Comparison of ENCODE assay signal across 9 cellular contexts in the genomic region with DNA sequence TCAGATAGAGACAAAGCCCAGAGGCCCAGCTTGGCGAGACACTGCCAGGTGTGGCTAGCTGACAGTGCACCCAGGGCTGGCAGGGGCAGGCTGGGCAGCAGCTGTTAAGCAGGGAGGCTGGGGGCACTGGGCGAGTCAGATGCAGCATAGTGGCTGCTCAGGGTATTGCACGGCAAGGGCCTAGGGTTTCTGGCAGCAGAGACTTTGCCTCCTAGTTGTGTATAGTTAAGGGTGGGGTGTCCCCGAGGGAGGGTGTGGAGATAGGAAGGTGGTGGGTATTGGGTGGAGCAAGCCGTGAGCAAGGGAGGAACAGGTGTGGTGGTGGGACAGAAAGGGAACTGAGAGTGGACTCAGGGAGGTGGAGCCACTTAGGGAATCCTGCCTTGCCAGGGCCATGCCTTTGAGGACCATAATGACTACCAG.
DNase-seq lines count a peak whose midpoint lies in the region; ATAC-seq and TF ChIP-seq lines count a peak whose summit lies in the region.
"Had no signal": no experiment of that assay in that cellular context is flagged by ENCODE, and none has a peak within 500 bp of the region (broad histone marks: within the 10 kb centered on the region; RNA-seq: fewer than 3 reads in every experiment).

No MANE protein-coding gene starts in this region.

- no peak overlapping the region for H3K4me2 ChIP-seq in neural progenitor cell

- no peaks in the 10 kb centered on the region for H3K9me3 Mint-ChIP-seq in activated T-helper 17 cell treated with anti-CD3 and anti-CD28 coated beads, Interleukin-2, amount 50 U/mL, for 72 hours
- no peaks in the 10 kb centered on the region for H3K9me3 Mint-ChIP-seq in neural progenitor cell

- H4K20me1 ChIP-seq in neural progenitor cell (ENCODE audit: low read depth): no peaks in the 10 kb centered on the region

- no peaks in the 10 kb centered on the region for H3K79me2 ChIP-seq in neural progenitor cell (ENCODE audit: low read depth)
- H3K79me2 ChIP-seq: parathyroid adenoma had no signal

- H3K4me3 Mint-ChIP-seq in activated T-helper 17 cell treated with anti-CD3 and anti-CD28 coated beads, Interleukin-2, amount 50 U/mL, for 72 hours: no peak overlapping the region
- no peak overlapping the region for H3K4me3 Mint-ChIP-seq in neural progenitor cell

- peak; percentile 70 for TF ChIP-seq CTCF in GM12874 (IDR thresholded peaks at IDR 0.05; ENCODE audit: insufficient read depth, low read depth, low read length)
- peak; percentile 45 for TF ChIP-seq CTCF in neural progenitor cell (IDR thresholded peaks at IDR 0.05)

- ATAC-seq in HG02759 (IDR thresholded peaks at IDR 0.05; ENCODE audit: unreplicated experiment) (peak; percentile 49), HG03097 (IDR thresholded peaks at IDR 0.05; ENCODE audit: low FRiP score, unreplicated experiment) (no peak), HG02610 (IDR thresholded peaks at IDR 0.05; ENCODE audit: unreplicated experiment) (no peak)
- ATAC-seq in activated T-helper 17 cell treated with anti-CD3 and anti-CD28 coated beads, Interleukin-2, amount 50 U/mL, for 72 hours (replicated peaks): peak; percentile 43

- H3K9me3 ChIP-seq in neural progenitor cell (ENCODE audit: low read depth): no peaks in the 10 kb centered on the region
- H3K9me3 ChIP-seq: HAP-1 had no signal

- H3K36me3 ChIP-seq in neural progenitor cell: no peaks in the 10 kb centered on the region
- H3K36me3 ChIP-seq: HAP-1 had no signal

- no peak overlapping the region for H3K9ac ChIP-seq in neural progenitor cell
- H3K9ac ChIP-seq: parathyroid adenoma had no signal

- H3K27me3 Mint-ChIP-seq in activated T-helper 17 cell treated with anti-CD3 and anti-CD28 coated beads, Interleukin-2, amount 50 U/mL, for 72 hours: no peaks in the 10 kb centered on the region
- peaks cover 19% of the 10 kb centered on the region for H3K27me3 Mint-ChIP-seq in neural progenitor cell (ENCODE audit: insufficient read depth, low read depth)

- H3K4me1 ChIP-seq in neural progenitor cell: peaks cover 20% of the 10 kb centered on the region
- H3K4me1 ChIP-seq: HAP-1 had no signal

- no peak overlapping the region for H3K4me3 ChIP-seq in neural progenitor cell
- H3K4me3 ChIP-seq: HAP-1 had no signal

- H3K27ac ChIP-seq in neural progenitor cell: no peak overlapping the region
- H3K27ac ChIP-seq: parathyroid adenoma had no signal

- no peaks in the 10 kb centered on the region for H3K36me3 Mint-ChIP-seq in activated T-helper 17 cell treated with anti-CD3 and anti-CD28 coated beads, Interleukin-2, amount 50 U/mL, for 72 hours (ENCODE audit: low read depth)
- H3K36me3 Mint-ChIP-seq in neural progenitor cell: no peaks in the 10 kb centered on the region

- H3K4me1 Mint-ChIP-seq in activated T-helper 17 cell treated with anti-CD3 and anti-CD28 coated beads, Interleukin-2, amount 50 U/mL, for 72 hours: peaks cover 17% of the 10 kb centered on the region
- H3K4me1 Mint-ChIP-seq in neural progenitor cell: peaks cover 46% of the 10 kb centered on the region

- DNase-seq in neural progenitor cell (ENCODE audit: low spot score) (no peak), SW 1271 (lab: John Stamatoyannopoulos, UW) (no peak)

- H3K27ac Mint-ChIP-seq in activated T-helper 17 cell treated with anti-CD3 and anti-CD28 coated beads, Interleukin-2, amount 50 U/mL, for 72 hours: no peak overlapping the region
- H3K27ac Mint-ChIP-seq in neural progenitor cell: no peak overlapping the region

- peaks cover 13% of the 10 kb centered on the region for H3F3A ChIP-seq in neural progenitor cell (ENCODE audit: low read depth)

- no peak overlapping the region for H2AFZ ChIP-seq in neural progenitor cell (replicated peaks)
- H2AFZ ChIP-seq: parathyroid adenoma had no signal

- no peaks in the 10 kb centered on the region for H3K27me3 ChIP-seq in neural progenitor cell

Comparison
In these comparisons a context has a peak if more than half of its experiments do, and no peak if none do; other contexts are left out.
1. ATAC-seq: peak in HG02759 (single experiment) and activated T-helper 17 cell treated with anti-CD3 and anti-CD28 coated beads, Interleukin-2, amount 50 U/mL, for 72 hours (single experiment); none in HG03097 (single experiment) and HG02610 (single experiment).